In the genomic region with DNA sequence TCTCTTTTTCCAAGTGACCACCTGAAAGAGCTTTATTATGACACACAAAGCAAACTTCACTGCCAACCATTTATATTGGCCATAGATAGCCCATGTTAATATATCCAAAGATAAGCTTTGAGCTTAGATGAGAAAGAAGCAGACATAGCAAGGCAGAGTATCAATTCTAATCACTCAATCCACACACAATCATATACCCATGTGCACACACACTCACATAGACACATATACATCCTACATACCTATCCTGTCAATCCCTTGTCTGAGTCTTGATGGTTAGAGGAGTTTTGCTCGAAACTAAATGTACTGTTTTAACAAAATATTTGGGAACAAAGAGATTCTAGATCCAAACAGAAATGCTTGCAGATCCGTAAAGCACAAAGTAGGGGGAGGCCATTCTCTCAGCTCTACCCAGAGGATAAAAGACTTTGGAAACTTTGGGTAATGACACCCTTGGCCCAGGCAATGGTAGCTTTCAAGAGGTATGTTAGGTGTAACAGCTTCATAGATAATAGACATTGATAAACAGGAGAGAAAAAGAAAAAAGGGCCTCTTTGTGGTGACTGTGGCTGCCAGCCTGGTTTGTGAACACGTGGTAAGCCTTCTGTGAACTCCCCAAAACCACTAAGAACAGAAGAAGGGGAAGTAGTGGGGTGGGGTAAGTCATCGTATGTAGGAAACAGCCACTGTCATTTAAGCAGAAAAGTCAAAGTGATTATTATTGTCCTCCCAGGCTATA, we compare ENCODE assay signal across 8 cellular contexts.
DNase-seq lines count a peak whose midpoint lies in the region; ATAC-seq and TF ChIP-seq lines count a peak whose summit lies in the region.

No MANE protein-coding gene starts in this region.

- H3K36me3 Mint-ChIP-seq in CD8-positive, alpha-beta T cell: no peaks in the 10 kb centered on the region
- no peaks in the 10 kb centered on the region for H3K36me3 Mint-ChIP-seq in activated T-cell treated with anti-CD3 and anti-CD28 coated beads, Interleukin-2, amount 50 U/mL, for 4 hours (ENCODE audit: insufficient read depth)

- H3K27ac Mint-ChIP-seq in CD8-positive, alpha-beta T cell: no peak overlapping the region

- H3K36me3 ChIP-seq in CD8-positive, alpha-beta T cell (ENCODE audit: insufficient read depth, low read length): no peaks in the 10 kb centered on the region

- H3K9me3 Mint-ChIP-seq in CD8-positive, alpha-beta T cell: no peaks in the 10 kb centered on the region
- H3K9me3 Mint-ChIP-seq in activated T-cell treated with anti-CD3 and anti-CD28 coated beads, Interleukin-2, amount 50 U/mL, for 4 hours: no peaks in the 10 kb centered on the region

- intact Hi-C loops in CD8-positive, alpha-beta T cell (cut with DNase I, micrococcal nuclease): no loop called here

- CTCF ChIA-PET in CD8-positive, alpha-beta T cell (lab: Charles Lee): interaction anchor here (1.1 kb wide), 1 partner anchor 13 kb away, joined by 3 read pairs; no protein-coding TSS in a partner anchor

- peaks cover 5% of the 10 kb centered on the region for H3K27me3 ChIP-seq in CD8-positive, alpha-beta T cell (ENCODE audit: insufficient read depth, low read length)
- H3K27me3 ChIP-seq in foreskin keratinocyte: no peaks in the 10 kb centered on the region

- in situ Hi-C loops in KBM-7 (cut with MboI; ENCODE audit: low pct_unique_long_range_greater_than_20kb, low sequenced_read_pairs): no loop called here

- H3K27ac ChIP-seq in CD8-positive, alpha-beta T cell (ENCODE audit: low read depth, low read length): no peak overlapping the region
- H3K27ac ChIP-seq in foreskin keratinocyte: no peak overlapping the region

- POLR2A ChIA-PET in CD8-positive, alpha-beta T cell (lab: Charles Lee): interaction anchor here (0.6 kb wide), 1 partner anchor 61 kb away, joined by 3 read pairs; no protein-coding TSS in a partner anchor

- TF ChIP-seq CTCF in CD8-positive, alpha-beta T cell (IDR thresholded peaks at IDR 0.05): no peak
- no peak for TF ChIP-seq CTCF in foreskin keratinocyte (conservative IDR thresholded peaks at IDR 0.05)

- H3K4me1 Mint-ChIP-seq in CD8-positive, alpha-beta T cell (ENCODE audit: low read depth): peaks cover 29% of the 10 kb centered on the region
- peaks cover 37% of the 10 kb centered on the region for H3K4me1 Mint-ChIP-seq in activated T-cell treated with anti-CD3 and anti-CD28 coated beads, Interleukin-2, amount 50 U/mL, for 4 hours (ENCODE audit: low read depth)

- peaks cover 26% of the 10 kb centered on the region for H3K4me1 ChIP-seq in CD8-positive, alpha-beta T cell (ENCODE audit: insufficient read depth, low read length)
- H3K4me1 ChIP-seq in foreskin keratinocyte: no peaks in the 10 kb centered on the region

- no peaks in the 10 kb centered on the region for H3K9me3 ChIP-seq in CD8-positive, alpha-beta T cell (ENCODE audit: low read length)

- no peak overlapping the region for H3K4me3 ChIP-seq in CD8-positive, alpha-beta T cell (ENCODE audit: low read depth, low read length)

- H3K4me3 Mint-ChIP-seq in CD8-positive, alpha-beta T cell: peak overlapping the region; percentile 8
- H3K4me3 Mint-ChIP-seq in activated T-cell treated with anti-CD3 and anti-CD28 coated beads, Interleukin-2, amount 50 U/mL, for 4 hours: peak overlapping the region; percentile 3

- peaks cover 20% of the 10 kb centered on the region for H3K27me3 Mint-ChIP-seq in CD8-positive, alpha-beta T cell (ENCODE audit: low read depth)
- H3K27me3 Mint-ChIP-seq in activated T-cell treated with anti-CD3 and anti-CD28 coated beads, Interleukin-2, amount 50 U/mL, for 4 hours (ENCODE audit: low read depth): peaks cover 19% of the 10 kb centered on the region

- ATAC-seq in CD8-positive, alpha-beta T cell: peak; percentile 57
- peak; percentile 98 for ATAC-seq in GM21526 (IDR thresholded peaks at IDR 0.05; ENCODE audit: low FRiP score, unreplicated experiment)
- peak; percentile 85 to 88 for ATAC-seq in activated T-cell treated with anti-CD3 and anti-CD28 coated beads, Interleukin-2, amount 50 U/mL, for 4 hours
- ATAC-seq in foreskin keratinocyte: no peak

- peak; percentile 1 to 58 (median 25) for DNase-seq in CD8-positive, alpha-beta T cell
- DNase-seq in KBM-7 (peak; percentile 81), NCI-H446 (lab: John Stamatoyannopoulos, UW) (no peak), iPS-NIHi11 (ENCODE audit: low spot score) (no peak), foreskin keratinocyte (no peak)
- peak; percentile 8 for DNase-seq in activated T-cell treated with anti-CD3 and anti-CD28 coated beads, Interleukin-2, amount 50 U/mL, for 4 hours
- peak; percentile 5 for DNase-seq in stimulated activated CD8-positive, alpha-beta memory T cell treated with anti-CD3 and anti-CD28 coated beads, Interleukin-12 subunit alpha, Interleukin-12 subunit beta, amount 100 ng/mL, for 24 hours (ENCODE audit: extremely low read depth)

Comparison
In these comparisons a context has a peak if more than half of its experiments do, and no peak if none do; other contexts are left out.
1. DNase-seq: peak in CD8-positive, alpha-beta T cell (7 of 7), KBM-7 (single experiment), activated T-cell treated with anti-CD3 and anti-CD28 coated beads, Interleukin-2, amount 50 U/mL, for 4 hours (single experiment) and stimulated activated CD8-positive, alpha-beta memory T cell treated with anti-CD3 and anti-CD28 coated beads, Interleukin-12 subunit alpha, Interleukin-12 subunit beta, amount 100 ng/mL, for 24 hours (single experiment); none in NCI-H446 (0 of 2), iPS-NIHi11 (single experiment) and foreskin keratinocyte (0 of 2).